In genomic region chr22:40203568-40203967, GRCh38 we compare ENCODE assay signal across 7 cellular contexts. TPM values are rescaled to one million over a fixed set of nuclear protein-coding genes. Genes with fewer than 3 reads are reported as not detected.
DNase-seq lines count a peak whose midpoint lies in the region; ATAC-seq, FAIRE-seq and TF ChIP-seq lines count a peak whose summit lies in the region.

No MANE protein-coding gene starts in this region.

- intact Hi-C loops in natural killer cell (cut with micrococcal nuclease): no loop called here

- peak overlapping the region; percentile 58 for H3K4me3 Mint-ChIP-seq in HFFc6
- H3K4me3 Mint-ChIP-seq in activated CD4-positive, alpha-beta memory T cell treated with anti-CD3 and anti-CD28 coated beads, Interleukin-2, amount 10 ng/mL, durations not matched to agents 7 days and 5 days: no peak overlapping the region
- H3K4me3 Mint-ChIP-seq in natural killer cell: no peak overlapping the region
- H3K4me3 Mint-ChIP-seq in WTC11: no peak overlapping the region

- POLR2A ChIA-PET in activated CD4-positive, alpha-beta memory T cell treated with anti-CD3 and anti-CD28 coated beads, Interleukin-2, amount 10 ng/mL, durations not matched to agents 7 days and 5 days (lab: Charles Lee): interaction anchor here (0.6 to 2.0 kb wide), 6 partner anchors 10 to 159 kb away, joined by 3 to 11 read pairs (median 5); partner anchors contain the start of gene TNRC6B
- POLR2A ChIA-PET in WTC11 (lab: Charles Lee): no interaction called here

- H3K27me3 ChIP-seq in H7 (ENCODE audit: control insufficient read depth, insufficient read depth, low read length): no peaks in the 10 kb centered on the region

- H3K9me3 Mint-ChIP-seq in HFFc6 (no peaks in the 10 kb centered on the region), natural killer cell (no peaks in the 10 kb centered on the region), WTC11 (peaks cover 4% of the 10 kb centered on the region)
- H3K9me3 Mint-ChIP-seq in activated CD4-positive, alpha-beta memory T cell treated with anti-CD3 and anti-CD28 coated beads, Interleukin-2, amount 10 ng/mL, durations not matched to agents 7 days and 5 days: no peaks in the 10 kb centered on the region

- H3K36me3 Mint-ChIP-seq in HFFc6 (ENCODE audit: low read depth) (no peaks in the 10 kb centered on the region; the same call in 1 of the 2 replicates), natural killer cell (no peaks in the 10 kb centered on the region), WTC11 (no peaks in the 10 kb centered on the region)
- peaks cover 12% of the 10 kb centered on the region for H3K36me3 Mint-ChIP-seq in activated CD4-positive, alpha-beta memory T cell treated with anti-CD3 and anti-CD28 coated beads, Interleukin-2, amount 10 ng/mL, durations not matched to agents 7 days and 5 days (ENCODE audit: low read depth)

- no peaks in the 10 kb centered on the region for H3K36me3 ChIP-seq in H7 (replicated peaks; ENCODE audit: control insufficient read depth, insufficient read depth, low read length)

- peak; percentile 82 for FAIRE-seq in GM12892 (lab: Jason Lieb, UNC)

- no peaks in the 10 kb centered on the region for H3K27me3 Mint-ChIP-seq in HFFc6 (ENCODE audit: insufficient read depth)
- no peaks in the 10 kb centered on the region for H3K27me3 Mint-ChIP-seq in activated CD4-positive, alpha-beta memory T cell treated with anti-CD3 and anti-CD28 coated beads, Interleukin-2, amount 10 ng/mL, durations not matched to agents 7 days and 5 days
- H3K27me3 Mint-ChIP-seq in natural killer cell (ENCODE audit: low read depth in 2 of 2): no peaks in the 10 kb centered on the region
- no peaks in the 10 kb centered on the region for H3K27me3 Mint-ChIP-seq in WTC11 (ENCODE audit: low read depth)

- no peak overlapping the region for H3K4me3 ChIP-seq in H7 (ENCODE audit: insufficient read depth, low read depth, low read length)

- ATAC-seq in natural killer cell (peak in 2 of 3 donors; percentile 41 to 47), WTC11 (no peak)

- DNase-seq in GM12892 (ENCODE audit: insufficient read length) (no peak), HFFc6 (no peak), natural killer cell (no peak), NCI-H82 (lab: John Stamatoyannopoulos, UW) (no peak), WTC11 (ENCODE audit: low spot score) (no peak), H7 (no peak)
- peak; percentile 42 for DNase-seq in activated CD4-positive, alpha-beta memory T cell treated with anti-CD3 and anti-CD28 coated beads, Interleukin-2, amount 10 ng/mL, durations not matched to agents 7 days and 5 days

- H3K27ac Mint-ChIP-seq in HFFc6 (peak overlapping the region; percentile 77), natural killer cell (peak overlapping the region; percentile 73 to 74), WTC11 (no peak overlapping the region)
- peak overlapping the region; percentile 47 for H3K27ac Mint-ChIP-seq in activated CD4-positive, alpha-beta memory T cell treated with anti-CD3 and anti-CD28 coated beads, Interleukin-2, amount 10 ng/mL, durations not matched to agents 7 days and 5 days

- peaks cover 48% of the 10 kb centered on the region for H3K4me1 Mint-ChIP-seq in HFFc6 (ENCODE audit: low read depth)
- peaks cover 45% of the 10 kb centered on the region for H3K4me1 Mint-ChIP-seq in activated CD4-positive, alpha-beta memory T cell treated with anti-CD3 and anti-CD28 coated beads, Interleukin-2, amount 10 ng/mL, durations not matched to agents 7 days and 5 days
- H3K4me1 Mint-ChIP-seq in natural killer cell: peaks cover 55 to 60% of the 10 kb centered on the region in 2 donors
- peaks cover 77% of the 10 kb centered on the region for H3K4me1 Mint-ChIP-seq in WTC11

- CTCF ChIA-PET in activated CD4-positive, alpha-beta memory T cell treated with anti-CD3 and anti-CD28 coated beads, Interleukin-2, amount 10 ng/mL, durations not matched to agents 7 days and 5 days (lab: Charles Lee): interaction anchor here (0.7 to 1.1 kb wide), 4 partner anchors 9 to 669 kb away, joined by 3 to 5 read pairs (median 3); no protein-coding TSS in a partner anchor
- CTCF ChIA-PET in WTC11 (lab: Charles Lee): no interaction called here

- TF ChIP-seq CTCF in HFFc6 (IDR thresholded peaks at IDR 0.05): no peak
- no peak for TF ChIP-seq CTCF in natural killer cell (IDR thresholded peaks at IDR 0.05)
- no peak for TF ChIP-seq CTCF in WTC11 (IDR thresholded peaks at IDR 0.05)

- TF ChIP-seq POLR2A in GM12892 (IDR thresholded peaks at IDR 0.05; ENCODE audit: low read depth, low read length): no peak

TF ChIP-seq in WTC11, 78 proteins besides CTCF, POLR2A, EP300 and RAD21:
- TF ChIP-seq JAZF1 (CRISPR knock-in tag; IDR thresholded peaks at IDR 0.05): no peak
- no peak for TF ChIP-seq E2F1 (CRISPR knock-in tag; IDR thresholded peaks at IDR 0.05)
- no peak for TF ChIP-seq NR1H2 (CRISPR knock-in tag; IDR thresholded peaks at IDR 0.05)
- TF ChIP-seq, protein P1, sequence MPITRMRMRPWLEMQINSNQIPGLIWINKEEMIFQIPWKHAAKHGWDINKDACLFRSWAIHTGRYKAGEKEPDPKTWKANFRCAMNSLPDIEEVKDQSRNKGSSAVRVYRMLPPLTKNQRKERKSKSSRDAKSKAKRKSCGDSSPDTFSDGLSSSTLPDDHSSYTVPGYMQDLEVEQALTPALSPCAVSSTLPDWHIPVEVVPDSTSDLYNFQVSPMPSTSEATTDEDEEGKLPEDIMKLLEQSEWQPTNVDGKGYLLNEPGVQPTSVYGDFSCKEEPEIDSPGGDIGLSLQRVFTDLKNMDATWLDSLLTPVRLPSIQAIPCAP (CRISPR knock-in tag; IDR thresholded peaks at IDR 0.05): no peak
- TF ChIP-seq MLX (CRISPR knock-in tag; IDR thresholded peaks at IDR 0.05): no peak
TF ChIP-seq in WTC11: peak in this region for 0.

RNA-seq across cellular contexts. Expression of gene TNRC6B, which starts 25.8 kb away (rescaled TPM):
- polyA plus RNA-seq in GM12892 (2012; ENCODE audit: missing spikeins): 10.7 TPM
- total RNA-seq in HFFc6 (2021; fragmentation: NEBNext Ultra II Directional; extraction: Animal tissue kit (Norgen Biotek cat#: 25700)): 10 to 100 TPM; 30.8 to 36.3 (median 34.3) TPM
- total RNA-seq in activated CD4-positive, alpha-beta memory T cell treated with anti-CD3 and anti-CD28 coated beads, Interleukin-2, amount 10 ng/mL, durations not matched to agents 7 days and 5 days: 10 to 100 TPM; 51.0 to 55.0 TPM
- 100 to 1,000 TPM; 112 to 141 (median 138) TPM for total RNA-seq in natural killer cell
- total RNA-seq in WTC11 (2021): 49.7 to 51.1 TPM (median 50.4 TPM) in 3 replicates
- 13.0 and 21.4 TPM in 2 replicates for total RNA-seq in H7 (2014; rRNA removed; shearing (Covaris generic))
